8 cellular contexts compared by ENCODE assay signal in the genomic region with DNA sequence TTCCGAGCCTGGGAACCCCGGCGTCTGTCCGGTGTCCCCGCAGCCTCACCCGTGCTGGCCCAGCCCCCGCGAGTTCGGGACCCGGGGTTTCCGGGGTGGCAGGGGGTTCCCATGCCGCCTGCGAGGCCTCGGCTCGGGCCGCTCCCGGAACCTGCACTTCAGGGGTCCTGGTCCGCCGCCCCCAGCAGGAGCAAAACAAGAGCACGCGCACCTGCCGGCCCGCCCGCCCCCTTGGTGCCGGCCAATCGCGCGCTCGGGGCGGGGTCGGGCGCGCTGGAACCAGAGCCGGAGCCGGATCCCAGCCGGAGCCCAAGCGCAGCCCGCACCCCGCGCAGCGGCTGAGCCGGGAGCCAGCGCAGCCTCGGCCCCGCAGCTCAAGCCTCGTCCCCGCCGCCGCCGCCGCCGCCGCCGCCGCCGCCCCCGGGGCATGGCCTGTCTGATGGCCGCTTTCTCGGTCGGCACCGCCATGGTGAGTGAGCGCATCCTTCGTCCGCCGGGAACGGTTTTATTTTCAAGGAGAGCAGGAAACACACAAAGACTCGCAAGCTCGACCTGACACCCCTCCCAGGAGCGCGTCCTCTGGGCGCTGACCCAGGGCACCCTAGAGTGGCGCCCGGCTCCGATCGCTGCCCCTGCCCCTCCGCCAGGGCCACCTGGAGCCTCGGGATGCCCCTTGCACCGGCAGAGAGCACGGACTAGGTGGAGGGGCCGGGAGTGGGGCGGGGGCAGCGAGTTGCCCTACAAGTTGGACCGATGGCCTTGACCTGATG. TPM values are rescaled to one million over a fixed set of nuclear protein-coding genes. Genes with fewer than 3 reads are reported as not detected.
A peak's percentile ranks its signal among the peaks of the same experiment; 100 is the strongest.
DNase-seq lines count a peak whose midpoint lies in the region; ATAC-seq and TF ChIP-seq lines count a peak whose summit lies in the region.

A gene (plus strand): TSS at position 305 of the 770 bp plus-strand sequence. CDS start 123 bp downstream, at position 428.

- intact Hi-C loops in testis (cut with DNase I; ENCODE audit: low total_unique reads), result no loop called here

- DNase-seq in GM03348 (ENCODE audit: low spot score) (peak; percentile 52), NCI-H1930 (lab: John Stamatoyannopoulos, UW) (peak; percentile 32 to 34), epithelial cell of proximal tubule (ENCODE audit: low read depth) (no peak), testis (peak; percentile 40), AG08395 (ENCODE audit: low spot score) (no peak)
- DNase-seq in activated CD8-positive, alpha-beta memory T cell treated with anti-CD3 and anti-CD28 coated beads, Interleukin-2, amount 10 ng/mL, durations not matched to agents 7 days and 5 days, result no peak

- 0 to 1% methylated on average over 1 to 65 of the region's 83 CpGs for WGBS in testis, 2 donors

- no peaks in the 10 kb centered on the region for H3K27me3 ChIP-seq in mucosa of rectum (ENCODE audit: control insufficient read depth in 2 of 2, insufficient read depth in 2 of 2, low read length in 2 of 2)
- H3K27me3 ChIP-seq in testis, result no peaks in the 10 kb centered on the region

- TF ChIP-seq POLR2A in testis (IDR thresholded peaks at IDR 0.05), result no peak

- peak within 1 kb of the TSS; percentile 89 for H3K27ac Mint-ChIP-seq in activated CD8-positive, alpha-beta memory T cell treated with anti-CD3 and anti-CD28 coated beads, Interleukin-2, amount 10 ng/mL, durations not matched to agents 7 days and 5 days

- H3K4me1 Mint-ChIP-seq in activated CD8-positive, alpha-beta memory T cell treated with anti-CD3 and anti-CD28 coated beads, Interleukin-2, amount 10 ng/mL, durations not matched to agents 7 days and 5 days, result peaks cover 9% of the 10 kb centered on the region

- H3K36me3 Mint-ChIP-seq in activated CD8-positive, alpha-beta memory T cell treated with anti-CD3 and anti-CD28 coated beads, Interleukin-2, amount 10 ng/mL, durations not matched to agents 7 days and 5 days, result peaks cover 2% of the 10 kb centered on the region

- peak; percentile 60 for ATAC-seq in activated CD8-positive, alpha-beta memory T cell treated with anti-CD3 and anti-CD28 coated beads, Interleukin-2, amount 10 ng/mL, durations not matched to agents 7 days and 5 days
- ATAC-seq in HG03469 (IDR thresholded peaks at IDR 0.05; ENCODE audit: unreplicated experiment), result no peak

- no peaks in the 10 kb centered on the region for H3K36me3 ChIP-seq in mucosa of rectum (ENCODE audit: control insufficient read depth in 2 of 2, insufficient read depth in 2 of 2, low read length in 2 of 2)
- H3K36me3 ChIP-seq in testis (ENCODE audit: low read depth, missing control alignments), result no peaks in the 10 kb centered on the region

- TF ChIP-seq CTCF in epithelial cell of proximal tubule (conservative IDR thresholded peaks at IDR 0.05; ENCODE audit: low read depth, low read length) (no peak), testis (IDR thresholded peaks at IDR 0.05) (no peak)

- H3K4me3 ChIP-seq in epithelial cell of proximal tubule (ENCODE audit: low read depth, low read length) (peak within 1 kb of the TSS; percentile 31), mucosa of rectum (ENCODE audit: low read length in 2 of 2) (peak within 1 kb of the TSS; percentile 68 to 93), testis (peak within 1 kb of the TSS; percentile 60 to 74)

- H3K4me1 ChIP-seq in mucosa of rectum (ENCODE audit: control insufficient read depth in 2 of 2, insufficient read depth in 2 of 2, low read length in 2 of 2) (peaks cover 16 to 17% of the 10 kb centered on the region in 2 donors), testis (peaks cover 14% of the 10 kb centered on the region)

- peak within 1 kb of the TSS; percentile 80 for H3K4me3 Mint-ChIP-seq in activated CD8-positive, alpha-beta memory T cell treated with anti-CD3 and anti-CD28 coated beads, Interleukin-2, amount 10 ng/mL, durations not matched to agents 7 days and 5 days

- H3K27me3 Mint-ChIP-seq in activated CD8-positive, alpha-beta memory T cell treated with anti-CD3 and anti-CD28 coated beads, Interleukin-2, amount 10 ng/mL, durations not matched to agents 7 days and 5 days, result no peaks in the 10 kb centered on the region

- H3K9me3 Mint-ChIP-seq in activated CD8-positive, alpha-beta memory T cell treated with anti-CD3 and anti-CD28 coated beads, Interleukin-2, amount 10 ng/mL, durations not matched to agents 7 days and 5 days (ENCODE audit: low read depth), result no peaks in the 10 kb centered on the region

- CTCF ChIA-PET in activated CD8-positive, alpha-beta memory T cell treated with anti-CD3 and anti-CD28 coated beads, Interleukin-2, amount 10 ng/mL, durations not matched to agents 7 days and 5 days (lab: Charles Lee), result interaction anchor here (1.0 to 3.2 kb wide), 11 partner anchors 10 to 74 kb away, joined by 3 to 29 read pairs (median 14); no protein-coding TSS in a partner anchor

- H3K27ac ChIP-seq in mucosa of rectum (ENCODE audit: low read depth in 2 of 2, low read length in 2 of 2) (peak within 1 kb of the TSS; percentile 91), testis (peak within 1 kb of the TSS in 1 of 2 donors; percentile 76)

- H3K9ac ChIP-seq in mucosa of rectum (ENCODE audit: low read depth in 1 of 2, low read length in 2 of 2), result peak within 1 kb of the TSS; percentile 86 to 92

- H3K9me3 ChIP-seq in mucosa of rectum (ENCODE audit: control insufficient read depth in 2 of 2, low read length in 2 of 2), result no peaks in the 10 kb centered on the region
- H3K9me3 ChIP-seq in testis, result no peaks in the 10 kb centered on the region

RNA-seq across cellular contexts. Expression of the gene that starts here (rescaled TPM):
- 10 to 100 TPM in 1 of 2 experiments, 1 to 10 TPM in 1; 6.7 to 13.2 TPM for total RNA-seq in activated CD8-positive, alpha-beta memory T cell treated with anti-CD3 and anti-CD28 coated beads, Interleukin-2, amount 10 ng/mL, durations not matched to agents 7 days and 5 days
- total RNA-seq in epithelial cell of proximal tubule (not detected in 2 replicates), testis (1 to 10 TPM; 4.6 to 5.9 TPM)
- 5.1 TPM for polyA plus RNA-seq in testis (ENCODE audit: insufficient read depth, low read depth, low replicate concordance)

Comparison
In these comparisons a context has a peak if more than half of its experiments do, and no peak if none do; other contexts are left out.
1. DNase-seq: peak in GM03348 (single experiment), NCI-H1930 (2 of 2) and testis (single experiment); none in activated CD8-positive, alpha-beta memory T cell treated with anti-CD3 and anti-CD28 coated beads, Interleukin-2, amount 10 ng/mL, durations not matched to agents 7 days and 5 days (single experiment), epithelial cell of proximal tubule (single experiment) and AG08395 (single experiment).
2. Peak in every context shown above with its lines, with median percentiles within 50 percentile points of each other: H3K4me3 ChIP-seq.